Comparison of ENCODE assay signal across 21 cellular contexts in genomic region chr2:121362776-121363175, GRCh38.
DNase-seq lines count a peak whose midpoint lies in the region; ATAC-seq, FAIRE-seq and TF ChIP-seq lines count a peak whose summit lies in the region.
"Had no signal": no experiment of that assay in that cellular context is flagged by ENCODE, and none has a peak within 500 bp of the region (broad histone marks: within the 10 kb centered on the region; RNA-seq: fewer than 3 reads in every experiment).

No MANE protein-coding gene starts in this region.

- FAIRE-seq in H54 (lab: Jason Lieb, UNC) = no peak
- FAIRE-seq: G401.6, GM12891, urothelium cell line had no signal

- TF ChIP-seq POLR2A in transverse colon (IDR thresholded peaks at IDR 0.05) (no peak), H54 (IDR thresholded peaks at IDR 0.05; ENCODE audit: low read depth, low read length) (no peak), gastroesophageal sphincter (IDR thresholded peaks at IDR 0.05) (no peak)

- no peak for ATAC-seq in gastroesophageal sphincter
- ATAC-seq: left lung had no signal

- no peaks in the 10 kb centered on the region for H3K4me1 ChIP-seq in cardiac muscle cell (ENCODE audit: low read depth)
- peaks cover 3 to 36% (median 12%) of the 10 kb centered on the region in 4 donors for H3K4me1 ChIP-seq in transverse colon
- H3K4me1 ChIP-seq in gastroesophageal sphincter = peaks cover 0 to 34% (median 2%) of the 10 kb centered on the region in 3 donors
- H3K4me1 ChIP-seq: left lung had no signal

- H3K27ac ChIP-seq in cardiac muscle cell = peak overlapping the region; percentile 27
- peak overlapping the region; percentile 93 for H3K27ac ChIP-seq in RWPE1
- H3K27ac ChIP-seq in transverse colon = peak overlapping the region in 3 of 4 donors; percentile 40 to 72 (median 56)
- peak overlapping the region in 2 of 4 donors; percentile 36 to 60 for H3K27ac ChIP-seq in gastroesophageal sphincter
- H3K27ac ChIP-seq: left lung had no signal

- DNase-seq in cardiac muscle cell (ENCODE audit: low read depth in 1 of 2, low spot score in 1 of 2) (no peak), cardiac septum (ENCODE audit: low spot score) (no peak), RWPE1 (ENCODE audit: low spot score) (no peak), globus pallidus (ENCODE audit: low spot score) (peak; percentile 6), transverse colon (no peak), AG08396 (ENCODE audit: low spot score) (no peak), H54 (ENCODE audit: insufficient read length, low spot score) (no peak)
- DNase-seq: activated CD4-positive, alpha-beta T cell treated with anti-CD3 and anti-CD28 coated beads for 4 hours; COR-L47; effector CD4-positive, alpha-beta T cell; left lung; naive B cell; NCI-H1417 treated with DMSO at 0.1 percent for 48 hours; NCI-H345; SHP77 treated with DMSO at 0.1 percent for 48 hours; stimulated activated CD4-positive, alpha-beta T cell treated with anti-CD3 and anti-CD28 coated beads, Interleukin-15, amount 100 ng/mL, for 24 hours; T1000 had no signal

- H3K27me3 ChIP-seq in cardiac muscle cell (no peaks in the 10 kb centered on the region), transverse colon (no peaks in the 10 kb centered on the region), gastroesophageal sphincter (no peaks in the 10 kb centered on the region)
- H3K27me3 ChIP-seq: left lung had no signal

- TF ChIP-seq CTCF in cardiac muscle cell (IDR thresholded peaks at IDR 0.05; ENCODE audit: low read depth, low read length) = no peak
- TF ChIP-seq CTCF in RWPE1 (conservative IDR thresholded peaks at IDR 0.05; ENCODE audit: low read depth) = no peak
- TF ChIP-seq CTCF in transverse colon (IDR thresholded peaks at IDR 0.05) = no peak
- TF ChIP-seq CTCF in gastroesophageal sphincter (IDR thresholded peaks at IDR 0.05) = no peak

- no peak overlapping the region for H3K4me3 ChIP-seq in cardiac muscle cell
- H3K4me3 ChIP-seq in transverse colon = no peak overlapping the region
- H3K4me3 ChIP-seq in gastroesophageal sphincter = no peak overlapping the region
- H3K4me3 ChIP-seq: left lung had no signal

- CTCF ChIA-PET in RWPE1 (lab: Yijun Ruan, JAX) = no interaction called here

- in situ Hi-C loops in transverse colon (cut with MboI; ENCODE audit: low pct_ligation_motif_present in 1 of 4, low pct_unique_long_range_greater_than_20kb in 1 of 4, low sequenced_read_pairs in 3 of 4) = loop anchor here in 3 of 4 donors (25.0 kb wide), 2 partner anchors 275 to 675 kb away; no protein-coding TSS in a partner anchor

- 85 to 90% methylated on average over 2 to 4 of the region's 4 CpGs for WGBS in transverse colon (ENCODE audit: low coverage in 1 of 2), 2 donors
- 65 to 74% methylated on average over 3 to 4 of the region's 4 CpGs for WGBS in gastroesophageal sphincter (ENCODE audit: low coverage in 1 of 2), 2 donors

- H3K9me3 ChIP-seq in cardiac muscle cell (ENCODE audit: low read depth) (no peaks in the 10 kb centered on the region), transverse colon (no peaks in the 10 kb centered on the region), gastroesophageal sphincter (no peaks in the 10 kb centered on the region)
- H3K9me3 ChIP-seq: left lung had no signal

- intact Hi-C loops in cardiac septum (cut with DNase I) = no loop called here
- intact Hi-C loops in transverse colon (cut with DNase I; ENCODE audit: low total_unique reads) = no loop called here

- TF ChIP-seq EP300 in transverse colon (IDR thresholded peaks at IDR 0.05; ENCODE audit: low read depth) (no peak), gastroesophageal sphincter (IDR thresholded peaks at IDR 0.05) (no peak)

- POLR2A ChIA-PET in RWPE1 (lab: Yijun Ruan, JAX; ENCODE audit: low non-redundant PET) = no interaction called here

- H3K36me3 ChIP-seq in cardiac muscle cell (peaks cover 41% of the 10 kb centered on the region), transverse colon (peaks cover 0 to 4% (median 2%) of the 10 kb centered on the region in 4 donors), gastroesophageal sphincter (peaks cover 0 to 94% of the 10 kb centered on the region in 2 donors)
